Comparison of ENCODE assay signal across 1 cellular context in genomic region chr6:5231289-5231688, GRCh38.
TF ChIP-seq lines count a peak whose summit lies in the region.

No MANE protein-coding gene starts in this region.

TF ChIP-seq in GM23338, 12 proteins besides CTCF, POLR2A, EP300 and RAD21 (continued from another document):
- no peak for TF ChIP-seq REST (IDR thresholded peaks at IDR 0.05; ENCODE audit: unreplicated experiment)
- TF ChIP-seq ZNF462 (CRISPR knock-in tag; IDR thresholded peaks at IDR 0.05) = no peak
- TF ChIP-seq EZH2 (IDR thresholded peaks at IDR 0.05; ENCODE audit: low read depth, unreplicated experiment) = no peak
- no peak for TF ChIP-seq NANOG (IDR thresholded peaks at IDR 0.05; ENCODE audit: borderline replicate concordance)
- TF ChIP-seq ZNF114 (CRISPR knock-in tag; IDR thresholded peaks at IDR 0.05) = no peak
- TF ChIP-seq STAT1 (IDR thresholded peaks at IDR 0.05; ENCODE audit: unreplicated experiment) = no peak
- TF ChIP-seq ZNF331 (CRISPR knock-in tag; IDR thresholded peaks at IDR 0.05; ENCODE audit: low read depth) = no peak
- TF ChIP-seq CREB1 (CRISPR knock-in tag; IDR thresholded peaks at IDR 0.05; ENCODE audit: low read depth) = no peak
